ENCODE assay signal across 20 cellular contexts in genomic region chr2:97738236-97739019, GRCh38. TPM values are rescaled to one million over a fixed set of nuclear protein-coding genes. Genes with fewer than 3 reads are reported as not detected.
DNase-seq lines count a peak whose midpoint lies in the region; ATAC-seq and TF ChIP-seq lines count a peak whose summit lies in the region.
"Had no signal": no experiment of that assay in that cellular context is flagged by ENCODE, and none has a peak within 500 bp of the region (broad histone marks: within the 10 kb centered on the region; RNA-seq: fewer than 3 reads in every experiment).

No MANE protein-coding gene starts in this region.

- H3K9me3 ChIP-seq in left lung, result no peaks in the 10 kb centered on the region
- H3K9me3 ChIP-seq: gastrocnemius medialis, SJCRH30 had no signal

- H3K4me3 ChIP-seq in left lung, result no peak overlapping the region
- H3K4me3 ChIP-seq: dorsolateral prefrontal cortex, gastrocnemius medialis, SJCRH30 had no signal

- H3K4me1 Mint-ChIP-seq in activated CD8-positive, alpha-beta T cell treated with anti-CD3 and anti-CD28 coated beads for 36 hours (ENCODE audit: low read depth), result peaks cover 31% of the 10 kb centered on the region
- peaks cover 44% of the 10 kb centered on the region for H3K4me1 Mint-ChIP-seq in stimulated activated naive CD8-positive, alpha-beta T cell treated with anti-CD3 and anti-CD28 coated beads, Interleukin-15, amount 100 ng/mL, for 72 hours

- intact Hi-C loops in activated CD8-positive, alpha-beta T cell treated with anti-CD3 and anti-CD28 coated beads for 36 hours (cut with micrococcal nuclease), result no loop called here
- intact Hi-C loops in left lung (cut with DNase I), result no loop called here

- DNase-seq in activated naive CD4-positive, alpha-beta T cell treated with anti-CD3 and anti-CD28 coated beads, Interleukin-2, amount 50 U/mL, for 72 hours (ENCODE audit: low spot score in 2 of 2), result no peak
- no peak for DNase-seq in activated naive CD4-positive, alpha-beta T cell (lab: John Stamatoyannopoulos, UW)
- no peak for DNase-seq in activated CD8-positive, alpha-beta T cell treated with anti-CD3 and anti-CD28 coated beads for 36 hours
- DNase-seq in left lung (peak; percentile 21 to 46), NCI-H526 (lab: John Stamatoyannopoulos, UW) (no peak)
- no peak for DNase-seq in stimulated activated naive CD8-positive, alpha-beta T cell treated with anti-CD3 and anti-CD28 coated beads, Interleukin-15, amount 100 ng/mL, for 72 hours
- DNase-seq: amygdala, DMS79, gastrocnemius medialis, KBM-7, left colon, NCI-H1694 treated with DMSO at 0.1 percent for 48 hours, PC-3, SJCRH30, T1000 had no signal

- H3K27me3 ChIP-seq in left lung, result peaks cover 0 to 6% of the 10 kb centered on the region in 2 donors
- H3K27me3 ChIP-seq: dorsolateral prefrontal cortex, gastrocnemius medialis, SJCRH30 had no signal

- H3K27me3 Mint-ChIP-seq in activated CD8-positive, alpha-beta T cell treated with anti-CD3 and anti-CD28 coated beads for 36 hours, result no peaks in the 10 kb centered on the region
- H3K27me3 Mint-ChIP-seq in stimulated activated naive CD8-positive, alpha-beta T cell treated with anti-CD3 and anti-CD28 coated beads, Interleukin-15, amount 100 ng/mL, for 72 hours, result no peaks in the 10 kb centered on the region

- H3K36me3 ChIP-seq in left lung, result no peaks in the 10 kb centered on the region
- H3K36me3 ChIP-seq: gastrocnemius medialis, SJCRH30 had no signal

- peaks cover 0 to 35% of the 10 kb centered on the region in 2 donors for H3K36me3 Mint-ChIP-seq in activated naive CD4-positive, alpha-beta T cell treated with anti-CD3 and anti-CD28 coated beads, Interleukin-2, amount 50 U/mL, for 72 hours
- H3K36me3 Mint-ChIP-seq in activated CD8-positive, alpha-beta T cell treated with anti-CD3 and anti-CD28 coated beads for 36 hours (ENCODE audit: low read depth), result peaks cover 61% of the 10 kb centered on the region

- H3K9me3 Mint-ChIP-seq in activated naive CD4-positive, alpha-beta T cell treated with anti-CD3 and anti-CD28 coated beads, Interleukin-2, amount 50 U/mL, for 72 hours, result no peaks in the 10 kb centered on the region
- no peaks in the 10 kb centered on the region for H3K9me3 Mint-ChIP-seq in activated CD8-positive, alpha-beta T cell treated with anti-CD3 and anti-CD28 coated beads for 36 hours
- H3K9me3 Mint-ChIP-seq in stimulated activated naive CD8-positive, alpha-beta T cell treated with anti-CD3 and anti-CD28 coated beads, Interleukin-15, amount 100 ng/mL, for 72 hours, result no peaks in the 10 kb centered on the region

- ATAC-seq in activated naive CD4-positive, alpha-beta T cell treated with anti-CD3 and anti-CD28 coated beads, Interleukin-2, amount 50 U/mL, for 72 hours, result peak in 1 of 2 donors; percentile 7
- ATAC-seq in activated CD8-positive, alpha-beta T cell treated with anti-CD3 and anti-CD28 coated beads for 36 hours, result no peak
- ATAC-seq in left lung (no peak), HG02759 (IDR thresholded peaks at IDR 0.05; ENCODE audit: unreplicated experiment) (no peak), GM18519 (IDR thresholded peaks at IDR 0.05; ENCODE audit: low FRiP score, unreplicated experiment) (no peak)
- ATAC-seq in stimulated activated naive CD8-positive, alpha-beta T cell treated with anti-CD3 and anti-CD28 coated beads, Interleukin-15, amount 100 ng/mL, for 72 hours, result no peak
- ATAC-seq: activated CD4-positive, CD25-positive, alpha-beta regulatory T cell treated with anti-CD3 and anti-CD28 coated beads, Interleukin-2, amount 50 U/mL, for 24 hours; gastrocnemius medialis; HCT116; left colon; PC-3 had no signal

- TF ChIP-seq CTCF in activated CD8-positive, alpha-beta T cell treated with anti-CD3 and anti-CD28 coated beads for 36 hours (IDR thresholded peaks at IDR 0.05), result no peak
- TF ChIP-seq CTCF in left lung (IDR thresholded peaks at IDR 0.05), result no peak

- H3K4me3 Mint-ChIP-seq in activated CD8-positive, alpha-beta T cell treated with anti-CD3 and anti-CD28 coated beads for 36 hours, result no peak overlapping the region
- H3K4me3 Mint-ChIP-seq in stimulated activated naive CD8-positive, alpha-beta T cell treated with anti-CD3 and anti-CD28 coated beads, Interleukin-15, amount 100 ng/mL, for 72 hours, result no peak overlapping the region

- H3K4me1 ChIP-seq in left lung, result no peaks in the 10 kb centered on the region
- H3K4me1 ChIP-seq: gastrocnemius medialis had no signal

- H3K27ac ChIP-seq in left lung, result no peak overlapping the region
- H3K27ac ChIP-seq: dorsolateral prefrontal cortex, gastrocnemius medialis, SJCRH30 had no signal

- POLR2A ChIA-PET in activated CD8-positive, alpha-beta T cell treated with anti-CD3 and anti-CD28 coated beads for 36 hours (lab: Charles Lee), result interaction anchor here (1.3 to 6.2 kb wide), 5 partner anchors 10 to 24 kb away, joined by 3 to 61 read pairs (median 6); partner anchors contain the start of gene ZAP70

- H3K27ac Mint-ChIP-seq in activated naive CD4-positive, alpha-beta T cell treated with anti-CD3 and anti-CD28 coated beads, Interleukin-2, amount 50 U/mL, for 72 hours, result peak overlapping the region; percentile 7 to 8
- peak overlapping the region; percentile 3 for H3K27ac Mint-ChIP-seq in activated CD8-positive, alpha-beta T cell treated with anti-CD3 and anti-CD28 coated beads for 36 hours
- peak overlapping the region; percentile 1 to 60 for H3K27ac Mint-ChIP-seq in stimulated activated naive CD8-positive, alpha-beta T cell treated with anti-CD3 and anti-CD28 coated beads, Interleukin-15, amount 100 ng/mL, for 72 hours

- CTCF ChIA-PET in activated CD8-positive, alpha-beta T cell treated with anti-CD3 and anti-CD28 coated beads for 36 hours (lab: Charles Lee), result interaction anchor here (6.8 to 6.9 kb wide), 2 partner anchors 25 to 39 kb away, joined by 73 to 143 read pairs; partner anchors contain the start of gene ZAP70

RNA-seq across cellular contexts. Expression of gene ZAP70, which starts 25.1 kb away (rescaled TPM):
- total RNA-seq in activated naive CD4-positive, alpha-beta T cell treated with anti-CD3 and anti-CD28 coated beads, Interleukin-2, amount 50 U/mL, for 72 hours, result 100 to 1,000 TPM; 164 to 235 TPM
- 100 to 1,000 TPM; 218 TPM for total RNA-seq in activated CD8-positive, alpha-beta T cell treated with anti-CD3 and anti-CD28 coated beads for 36 hours
- total RNA-seq in left lung, result 1 to 10 TPM; 5.6 to 8.3 TPM
- total RNA-seq: PC-3 had no signal

Comparison
In these comparisons a context has a peak if more than half of its experiments do, and no peak if none do; other contexts are left out.
1. DNase-seq: peak in left lung (2 of 2); none in activated naive CD4-positive, alpha-beta T cell treated with anti-CD3 and anti-CD28 coated beads, Interleukin-2, amount 50 U/mL, for 72 hours (0 of 2), activated naive CD4-positive, alpha-beta T cell (0 of 4), activated CD8-positive, alpha-beta T cell treated with anti-CD3 and anti-CD28 coated beads for 36 hours (single experiment), stimulated activated naive CD8-positive, alpha-beta T cell treated with anti-CD3 and anti-CD28 coated beads, Interleukin-15, amount 100 ng/mL, for 72 hours (0 of 2) and NCI-H526 (0 of 2).
2. RNA of gene ZAP70, which starts 25.1 kb away (total RNA-seq): 164 to 235 TPM in activated naive CD4-positive, alpha-beta T cell treated with anti-CD3 and anti-CD28 coated beads, Interleukin-2, amount 50 U/mL, for 72 hours and 218 TPM in activated CD8-positive, alpha-beta T cell treated with anti-CD3 and anti-CD28 coated beads for 36 hours; 5.6 to 8.3 TPM in left lung; every median in the first group is over 10 times any median in the second.
3. Peak in every context shown above with its lines, with median percentiles within 50 percentile points of each other: H3K27ac Mint-ChIP-seq.